In genomic region chr9:120792898-120793765, GRCh38 we compare ENCODE assay signal across 1 cellular context.
TF ChIP-seq lines count a peak whose summit lies in the region.

TSS of gene FBXW2 (minus strand) at chr9:120793416. CDS start at chr9:120788258, 5,158 bp downstream.

TF ChIP-seq in HepG2, 621 proteins besides CTCF, POLR2A, EP300 and RAD21 (continued from another document and continues in another):
- TF ChIP-seq, protein P1, sequence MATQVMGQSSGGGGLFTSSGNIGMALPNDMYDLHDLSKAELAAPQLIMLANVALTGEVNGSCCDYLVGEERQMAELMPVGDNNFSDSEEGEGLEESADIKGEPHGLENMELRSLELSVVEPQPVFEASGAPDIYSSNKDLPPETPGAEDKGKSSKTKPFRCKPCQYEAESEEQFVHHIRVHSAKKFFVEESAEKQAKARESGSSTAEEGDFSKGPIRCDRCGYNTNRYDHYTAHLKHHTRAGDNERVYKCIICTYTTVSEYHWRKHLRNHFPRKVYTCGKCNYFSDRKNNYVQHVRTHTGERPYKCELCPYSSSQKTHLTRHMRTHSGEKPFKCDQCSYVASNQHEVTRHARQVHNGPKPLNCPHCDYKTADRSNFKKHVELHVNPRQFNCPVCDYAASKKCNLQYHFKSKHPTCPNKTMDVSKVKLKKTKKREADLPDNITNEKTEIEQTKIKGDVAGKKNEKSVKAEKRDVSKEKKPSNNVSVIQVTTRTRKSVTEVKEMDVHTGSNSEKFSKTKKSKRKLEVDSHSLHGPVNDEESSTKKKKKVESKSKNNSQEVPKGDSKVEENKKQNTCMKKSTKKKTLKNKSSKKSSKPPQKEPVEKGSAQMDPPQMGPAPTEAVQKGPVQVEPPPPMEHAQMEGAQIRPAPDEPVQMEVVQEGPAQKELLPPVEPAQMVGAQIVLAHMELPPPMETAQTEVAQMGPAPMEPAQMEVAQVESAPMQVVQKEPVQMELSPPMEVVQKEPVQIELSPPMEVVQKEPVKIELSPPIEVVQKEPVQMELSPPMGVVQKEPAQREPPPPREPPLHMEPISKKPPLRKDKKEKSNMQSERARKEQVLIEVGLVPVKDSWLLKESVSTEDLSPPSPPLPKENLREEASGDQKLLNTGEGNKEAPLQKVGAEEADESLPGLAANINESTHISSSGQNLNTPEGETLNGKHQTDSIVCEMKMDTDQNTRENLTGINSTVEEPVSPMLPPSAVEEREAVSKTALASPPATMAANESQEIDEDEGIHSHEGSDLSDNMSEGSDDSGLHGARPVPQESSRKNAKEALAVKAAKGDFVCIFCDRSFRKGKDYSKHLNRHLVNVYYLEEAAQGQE (IDR thresholded peaks at IDR 0.05; ENCODE audit: borderline replicate concordance in 1 of 2, low read depth in 1 of 2, low read length in 2 of 2): peak in 1 of 2 experiments; percentile 35; a peak in 1 of 4 replicates
- TF ChIP-seq ZNF17 (CRISPR knock-in tag; IDR thresholded peaks at IDR 0.05): no peak
- TF ChIP-seq ZNF335 (CRISPR knock-in tag; IDR thresholded peaks at IDR 0.05): no peak; the same call in 1 of the 2 replicates
- TF ChIP-seq, protein P2, sequence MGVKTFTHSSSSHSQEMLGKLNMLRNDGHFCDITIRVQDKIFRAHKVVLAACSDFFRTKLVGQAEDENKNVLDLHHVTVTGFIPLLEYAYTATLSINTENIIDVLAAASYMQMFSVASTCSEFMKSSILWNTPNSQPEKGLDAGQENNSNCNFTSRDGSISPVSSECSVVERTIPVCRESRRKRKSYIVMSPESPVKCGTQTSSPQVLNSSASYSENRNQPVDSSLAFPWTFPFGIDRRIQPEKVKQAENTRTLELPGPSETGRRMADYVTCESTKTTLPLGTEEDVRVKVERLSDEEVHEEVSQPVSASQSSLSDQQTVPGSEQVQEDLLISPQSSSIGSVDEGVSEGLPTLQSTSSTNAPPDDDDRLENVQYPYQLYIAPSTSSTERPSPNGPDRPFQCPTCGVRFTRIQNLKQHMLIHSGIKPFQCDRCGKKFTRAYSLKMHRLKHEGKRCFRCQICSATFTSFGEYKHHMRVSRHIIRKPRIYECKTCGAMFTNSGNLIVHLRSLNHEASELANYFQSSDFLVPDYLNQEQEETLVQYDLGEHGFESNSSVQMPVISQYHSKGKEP (CRISPR knock-in tag; IDR thresholded peaks at IDR 0.05): no peak; the same call in 1 of the 2 replicates
- TF ChIP-seq SMARCE1 (IDR thresholded peaks at IDR 0.05; ENCODE audit: borderline replicate concordance): no peak
- TF ChIP-seq ZNF431 (CRISPR knock-in tag; IDR thresholded peaks at IDR 0.05; ENCODE audit: borderline replicate concordance, low read depth): no peak; the same call in 1 of the 2 replicates
- peak; percentile 74 for TF ChIP-seq ZNF143 (CRISPR knock-in tag; IDR thresholded peaks at IDR 0.05)
- TF ChIP-seq ISL2 (CRISPR knock-in tag; IDR thresholded peaks at IDR 0.05): peak; percentile 84; the same call in 1 of the 2 replicates
- peak; percentile 86 for TF ChIP-seq TSC22D2 (CRISPR knock-in tag; IDR thresholded peaks at IDR 0.05; ENCODE audit: borderline replicate concordance)
- TF ChIP-seq MXI1 (IDR thresholded peaks at IDR 0.05; ENCODE audit: borderline replicate concordance, low read depth, low read length): peak; percentile 80; the same call in 1 of the 3 replicates
- TF ChIP-seq, protein P3, sequence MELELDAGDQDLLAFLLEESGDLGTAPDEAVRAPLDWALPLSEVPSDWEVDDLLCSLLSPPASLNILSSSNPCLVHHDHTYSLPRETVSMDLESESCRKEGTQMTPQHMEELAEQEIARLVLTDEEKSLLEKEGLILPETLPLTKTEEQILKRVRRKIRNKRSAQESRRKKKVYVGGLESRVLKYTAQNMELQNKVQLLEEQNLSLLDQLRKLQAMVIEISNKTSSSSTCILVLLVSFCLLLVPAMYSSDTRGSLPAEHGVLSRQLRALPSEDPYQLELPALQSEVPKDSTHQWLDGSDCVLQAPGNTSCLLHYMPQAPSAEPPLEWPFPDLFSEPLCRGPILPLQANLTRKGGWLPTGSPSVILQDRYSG (CRISPR knock-in tag; IDR thresholded peaks at IDR 0.05): no peak
- TF ChIP-seq, protein P4, sequence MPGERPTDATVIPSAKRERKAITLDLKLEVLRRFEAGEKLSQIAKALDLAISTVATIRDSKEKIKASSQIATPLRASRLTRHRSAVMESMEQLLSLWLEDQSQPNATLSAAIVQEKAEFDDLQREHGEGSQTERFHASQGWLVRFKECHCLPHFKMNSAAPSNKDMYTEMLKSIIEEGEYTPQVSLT (CRISPR knock-in tag; IDR thresholded peaks at IDR 0.05; ENCODE audit: borderline replicate concordance, low read depth): no peak
- TF ChIP-seq KDM5A (IDR thresholded peaks at IDR 0.05; ENCODE audit: borderline replicate concordance, low read length): peak; percentile 92
- no peak for TF ChIP-seq ATAD3A (CRISPR knock-in tag; IDR thresholded peaks at IDR 0.05)
- no peak for TF ChIP-seq ZNF737 (CRISPR knock-in tag; IDR thresholded peaks at IDR 0.05; ENCODE audit: borderline replicate concordance)
- peak; percentile 93; the same call in 1 of the 2 replicates for TF ChIP-seq ZNF598 (CRISPR knock-in tag; IDR thresholded peaks at IDR 0.05; ENCODE audit: borderline replicate concordance)
- TF ChIP-seq, protein P5, sequence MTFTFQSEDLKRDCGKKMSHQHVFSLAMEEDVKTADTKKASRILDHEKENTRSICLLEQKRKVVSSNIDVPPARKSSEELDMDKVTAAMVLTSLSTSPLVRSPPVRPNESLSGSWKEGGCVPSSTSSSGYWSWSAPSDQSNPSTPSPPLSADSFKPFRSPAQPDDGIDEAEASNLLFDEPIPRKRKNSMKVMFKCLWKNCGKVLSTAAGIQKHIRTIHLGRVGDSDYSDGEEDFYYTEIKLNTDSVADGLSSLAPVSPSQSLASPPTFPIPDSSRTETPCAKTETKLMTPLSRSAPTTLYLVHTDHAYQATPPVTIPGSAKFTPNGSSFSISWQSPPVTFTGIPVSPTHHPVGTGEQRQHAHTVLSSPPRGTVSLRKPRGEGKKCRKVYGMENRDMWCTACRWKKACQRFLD (CRISPR knock-in tag; IDR thresholded peaks at IDR 0.05; ENCODE audit: borderline replicate concordance): no peak; the same call in 1 of the 2 replicates
- peak; percentile 87 for TF ChIP-seq MAF1 (CRISPR knock-in tag; IDR thresholded peaks at IDR 0.05; ENCODE audit: borderline replicate concordance)
- peak; percentile 99 for TF ChIP-seq KDM2A (CRISPR knock-in tag; IDR thresholded peaks at IDR 0.05; ENCODE audit: borderline replicate concordance, low read depth)
- no peak for TF ChIP-seq ZKSCAN1 (IDR thresholded peaks at IDR 0.05; ENCODE audit: low read length)
- no peak for TF ChIP-seq ZFYVE20 (CRISPR knock-in tag; IDR thresholded peaks at IDR 0.05; ENCODE audit: borderline replicate concordance, low read depth)
- no peak for TF ChIP-seq ZNF367 (CRISPR knock-in tag; IDR thresholded peaks at IDR 0.05; ENCODE audit: borderline replicate concordance)
- TF ChIP-seq SRSF1 (optimal IDR thresholded peaks at IDR 0.05; ENCODE audit: low read depth, low read length): peak; percentile 59
- TF ChIP-seq ZNF468 (CRISPR knock-in tag; IDR thresholded peaks at IDR 0.05): peak; percentile 84; the same call in 1 of the 2 replicates
- TF ChIP-seq FOSL2 (CRISPR knock-in tag; IDR thresholded peaks at IDR 0.05): peak; percentile 70
- TF ChIP-seq, protein P6, sequence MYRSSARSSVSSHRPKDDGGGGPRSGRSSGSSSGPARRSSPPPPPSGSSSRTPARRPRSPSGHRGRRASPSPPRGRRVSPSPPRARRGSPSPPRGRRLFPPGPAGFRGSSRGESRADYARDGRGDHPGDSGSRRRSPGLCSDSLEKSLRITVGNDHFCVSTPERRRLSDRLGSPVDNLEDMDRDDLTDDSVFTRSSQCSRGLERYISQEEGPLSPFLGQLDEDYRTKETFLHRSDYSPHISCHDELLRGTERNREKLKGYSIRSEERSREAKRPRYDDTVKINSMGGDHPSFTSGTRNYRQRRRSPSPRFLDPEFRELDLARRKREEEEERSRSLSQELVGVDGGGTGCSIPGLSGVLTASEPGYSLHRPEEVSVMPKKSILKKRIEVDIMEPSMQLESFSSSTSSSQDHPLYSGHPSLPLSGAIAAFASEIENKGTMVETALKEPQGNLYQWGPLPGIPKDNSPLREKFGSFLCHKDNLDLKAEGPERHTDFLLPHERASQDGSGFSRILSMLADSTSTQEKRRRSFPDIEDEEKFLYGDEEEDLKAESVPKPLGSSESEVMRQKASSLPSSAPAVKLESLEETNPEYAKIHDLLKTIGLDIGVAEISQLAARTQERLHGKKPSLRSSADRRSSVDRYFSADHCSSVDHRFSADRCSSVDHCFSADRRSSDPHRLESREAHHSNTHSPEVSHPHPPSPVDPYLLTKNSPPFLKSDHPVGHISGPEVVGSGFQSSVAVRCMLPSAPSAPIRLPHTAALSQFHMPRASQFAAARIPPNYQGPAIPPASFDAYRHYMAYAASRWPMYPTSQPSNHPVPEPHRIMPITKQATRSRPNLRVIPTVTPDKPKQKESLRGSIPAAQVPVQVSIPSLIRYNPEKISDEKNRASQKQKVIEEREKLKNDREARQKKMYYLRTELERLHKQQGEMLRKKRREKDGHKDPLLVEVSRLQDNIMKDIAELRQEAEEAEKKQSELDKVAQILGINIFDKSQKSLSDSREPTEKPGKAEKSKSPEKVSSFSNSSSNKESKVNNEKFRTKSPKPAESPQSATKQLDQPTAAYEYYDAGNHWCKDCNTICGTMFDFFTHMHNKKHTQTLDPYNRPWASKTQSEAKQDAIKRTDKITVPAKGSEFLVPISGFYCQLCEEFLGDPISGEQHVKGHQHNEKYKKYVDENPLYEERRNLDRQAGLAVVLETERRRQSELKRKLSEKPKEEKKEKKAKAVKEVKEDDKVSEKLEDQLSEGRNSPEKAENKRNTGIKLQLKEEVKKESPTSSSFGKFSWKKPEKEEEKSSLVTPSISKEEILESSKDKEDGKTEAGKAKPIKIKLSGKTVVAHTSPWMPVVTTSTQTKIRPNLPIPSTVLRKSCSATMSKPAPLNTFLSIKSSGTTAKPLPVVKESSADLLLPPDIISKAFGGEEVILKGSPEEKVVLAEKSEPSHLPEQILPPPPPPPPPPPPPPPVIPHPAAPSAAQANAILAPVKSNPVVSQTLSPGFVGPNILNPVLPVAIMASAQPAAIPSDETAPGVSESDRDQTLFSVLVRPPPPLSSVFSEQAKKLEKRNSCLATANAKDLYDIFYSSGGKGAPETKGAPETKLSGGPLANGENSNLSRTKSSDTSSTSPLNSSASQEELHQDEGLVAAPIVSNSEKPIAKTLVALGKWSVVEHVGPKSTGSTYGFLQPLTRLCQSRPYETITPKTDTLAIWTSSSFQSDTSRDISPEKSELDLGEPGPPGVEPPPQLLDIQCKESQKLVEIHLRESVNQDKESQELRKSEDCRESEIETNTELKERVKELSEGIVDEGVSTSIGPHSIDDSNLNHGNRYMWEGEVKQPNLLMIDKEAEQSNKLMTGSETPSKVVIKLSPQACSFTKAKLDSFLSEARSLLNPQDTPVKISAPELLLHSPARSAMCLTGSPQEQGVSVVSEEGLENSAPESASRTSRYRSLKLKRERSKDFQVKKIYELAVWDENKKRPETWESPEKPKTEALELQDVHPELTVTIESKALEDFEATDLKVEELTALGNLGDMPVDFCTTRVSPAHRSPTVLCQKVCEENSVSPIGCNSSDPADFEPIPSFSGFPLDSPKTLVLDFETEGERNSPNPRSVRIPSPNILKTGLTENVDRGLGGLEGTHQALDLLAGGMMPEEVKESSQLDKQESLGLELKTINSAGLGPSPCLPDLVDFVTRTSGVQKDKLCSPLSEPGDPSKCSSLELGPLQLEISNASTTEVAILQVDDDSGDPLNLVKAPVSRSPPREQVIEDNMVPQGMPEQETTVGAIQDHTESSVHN (CRISPR knock-in tag; IDR thresholded peaks at IDR 0.05): no peak
- TF ChIP-seq ZNF800 (CRISPR knock-in tag; IDR thresholded peaks at IDR 0.05): peak; percentile 78
- TF ChIP-seq ZNF768 (CRISPR knock-in tag; IDR thresholded peaks at IDR 0.05): peak; percentile 74; the same call in 1 of the 2 replicates
- TF ChIP-seq, protein P7, sequence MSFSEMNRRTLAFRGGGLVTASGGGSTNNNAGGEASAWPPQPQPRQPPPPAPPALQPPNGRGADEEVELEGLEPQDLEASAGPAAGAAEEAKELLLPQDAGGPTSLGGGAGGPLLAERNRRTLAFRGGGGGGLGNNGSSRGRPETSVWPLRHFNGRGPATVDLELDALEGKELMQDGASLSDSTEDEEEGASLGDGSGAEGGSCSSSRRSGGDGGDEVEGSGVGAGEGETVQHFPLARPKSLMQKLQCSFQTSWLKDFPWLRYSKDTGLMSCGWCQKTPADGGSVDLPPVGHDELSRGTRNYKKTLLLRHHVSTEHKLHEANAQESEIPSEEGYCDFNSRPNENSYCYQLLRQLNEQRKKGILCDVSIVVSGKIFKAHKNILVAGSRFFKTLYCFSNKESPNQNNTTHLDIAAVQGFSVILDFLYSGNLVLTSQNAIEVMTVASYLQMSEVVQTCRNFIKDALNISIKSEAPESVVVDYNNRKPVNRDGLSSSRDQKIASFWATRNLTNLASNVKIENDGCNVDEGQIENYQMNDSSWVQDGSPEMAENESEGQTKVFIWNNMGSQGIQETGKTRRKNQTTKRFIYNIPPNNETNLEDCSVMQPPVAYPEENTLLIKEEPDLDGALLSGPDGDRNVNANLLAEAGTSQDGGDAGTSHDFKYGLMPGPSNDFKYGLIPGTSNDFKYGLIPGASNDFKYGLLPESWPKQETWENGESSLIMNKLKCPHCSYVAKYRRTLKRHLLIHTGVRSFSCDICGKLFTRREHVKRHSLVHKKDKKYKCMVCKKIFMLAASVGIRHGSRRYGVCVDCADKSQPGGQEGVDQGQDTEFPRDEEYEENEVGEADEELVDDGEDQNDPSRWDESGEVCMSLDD (CRISPR knock-in tag; IDR thresholded peaks at IDR 0.05; ENCODE audit: borderline replicate concordance): peak; percentile 76; the same call in 1 of the 2 replicates
- TF ChIP-seq ZNF761 (CRISPR knock-in tag; conservative IDR thresholded peaks at IDR 0.05): peak; percentile 52; the same call in 1 of the 2 replicates
- TF ChIP-seq ZNF788 (CRISPR knock-in tag; IDR thresholded peaks at IDR 0.05; ENCODE audit: borderline replicate concordance): peak; percentile 95; the same call in 1 of the 2 replicates
- no peak for TF ChIP-seq MAFK (conservative IDR thresholded peaks at IDR 0.05 in 1 of 2, IDR thresholded peaks at IDR 0.05 in 1 of 2; ENCODE audit: low read length in 2 of 2)
- no peak; the same call in 1 of the 2 replicates for TF ChIP-seq ZNF652 (CRISPR knock-in tag; IDR thresholded peaks at IDR 0.05; ENCODE audit: borderline replicate concordance, low read depth)
- TF ChIP-seq ZNF333 (CRISPR knock-in tag; IDR thresholded peaks at IDR 0.05; ENCODE audit: borderline replicate concordance): peak; percentile 70; the same call in 1 of the 2 replicates
